In the genomic region with DNA sequence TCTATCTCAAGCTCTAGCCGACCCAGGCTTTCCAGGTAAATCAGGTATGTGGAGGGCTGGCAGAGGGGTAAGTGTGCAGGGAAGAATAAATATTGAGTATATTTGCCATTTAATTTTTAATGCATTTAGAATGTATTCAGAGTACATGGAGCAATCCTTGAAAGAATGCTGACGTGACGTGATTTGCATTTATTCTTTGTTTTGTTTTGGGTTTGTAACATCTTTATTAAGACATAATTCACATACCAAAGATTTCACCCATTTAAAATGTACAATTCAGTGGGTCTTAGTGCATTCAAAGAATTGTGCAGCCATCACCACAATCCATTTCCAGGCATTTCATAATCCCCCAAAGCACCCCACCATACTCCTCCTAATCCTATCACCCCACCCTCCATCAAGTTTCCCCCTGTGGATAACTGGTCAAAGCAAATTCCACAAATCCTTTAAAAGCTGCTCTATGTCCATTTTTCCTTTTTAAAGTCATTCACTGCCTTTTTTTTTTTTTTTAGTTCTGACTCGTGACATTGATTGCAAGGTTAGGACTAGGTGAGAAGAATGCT, we compare ENCODE assay signal across 2 cellular contexts.
A peak's percentile ranks its signal among the peaks of the same experiment; 100 is the strongest.
TF ChIP-seq lines count a peak whose summit lies in the region.

No MANE protein-coding gene starts in this region.

TF ChIP-seq in IMR-90, 13 proteins besides CTCF, POLR2A, EP300 and RAD21 (continued from another document):
- TF ChIP-seq MAFK (IDR thresholded peaks at IDR 0.05; ENCODE audit: low read depth, low read length) (peak; percentile 69), MXI1 (IDR thresholded peaks at IDR 0.05; ENCODE audit: borderline replicate concordance, low read depth, low read length) (no peak)

TF ChIP-seq in K562, 482 proteins besides CTCF, POLR2A, EP300 and RAD21:
- TF ChIP-seq PHF8 (IDR thresholded peaks at IDR 0.05; ENCODE audit: borderline replicate concordance, low read length) (no peak), IFI16 (CRISPR knock-in tag; IDR thresholded peaks at IDR 0.05) (no peak), ZKSCAN3 (CRISPR knock-in tag; IDR thresholded peaks at IDR 0.05) (no peak), ZNF316 (IDR thresholded peaks at IDR 0.05) (peak; percentile 20; the same call in 1 of the 2 replicates), ZNF644 (tag; IDR thresholded peaks at IDR 0.05; ENCODE audit: low read depth) (no peak), ZNF175 (CRISPR knock-in tag; IDR thresholded peaks at IDR 0.05; ENCODE audit: low read depth) (no peak), MAFG (tag; conservative IDR thresholded peaks at IDR 0.05) (0 out of 2 replicates have a peak, but pooled peaks have one; percentile 21)
